8 cellular contexts compared by ENCODE assay signal in genomic region chr9:104386425-104387069, GRCh38.
A peak's percentile ranks its signal among the peaks of the same experiment; 100 is the strongest.
DNase-seq lines count a peak whose midpoint lies in the region; ATAC-seq and TF ChIP-seq lines count a peak whose summit lies in the region.

No MANE protein-coding gene starts in this region.

- TF ChIP-seq POLR2A in gastroesophageal sphincter (IDR thresholded peaks at IDR 0.05) = no peak

- no peaks in the 10 kb centered on the region for H3K27me3 Mint-ChIP-seq in natural killer cell treated with Interleukin-12 subunit alpha and Interleukin-12 subunit beta and Interleukin-15 and Interleukin-18, amount 100 ng/mL, for 72 hours

- ATAC-seq in gastroesophageal sphincter (no peak), thoracic aorta (ENCODE audit: insufficient number of reproducible peaks, low FRiP score, low read depth) (no peak), HG03108 (IDR thresholded peaks at IDR 0.05; ENCODE audit: unreplicated experiment) (no peak)
- ATAC-seq in natural killer cell treated with Interleukin-12 subunit alpha and Interleukin-12 subunit beta and Interleukin-15 and Interleukin-18, amount 100 ng/mL, for 72 hours = no peak

- TF ChIP-seq CTCF in gastroesophageal sphincter (IDR thresholded peaks at IDR 0.05) = peak; percentile 49 to 66 (median 54)
- TF ChIP-seq CTCF in thoracic aorta (IDR thresholded peaks at IDR 0.05) = peak; percentile 67

- no peaks in the 10 kb centered on the region for H3K9me3 Mint-ChIP-seq in natural killer cell treated with Interleukin-12 subunit alpha and Interleukin-12 subunit beta and Interleukin-15 and Interleukin-18, amount 100 ng/mL, for 72 hours

- DNase-seq in GM04504 (ENCODE audit: low read depth) = peak; percentile 6
- DNase-seq in H4 (ENCODE audit: low spot score) = peak; percentile 49
- DNase-seq in MV-4-11 (lab: John Stamatoyannopoulos, UW) = peak; percentile 4
- DNase-seq in SK-MEL-5 (ENCODE audit: low read depth, low spot score) = peak; percentile 63
- no peak for DNase-seq in thoracic aorta (ENCODE audit: low spot score)
- DNase-seq in natural killer cell treated with Interleukin-12 subunit alpha and Interleukin-12 subunit beta and Interleukin-15 and Interleukin-18, amount 100 ng/mL, for 72 hours (ENCODE audit: low spot score) = no peak

- WGBS in gastroesophageal sphincter (ENCODE audit: low coverage in 1 of 2), 2 donors = 0% methylated on average over 1 of the region's 1 CpG

- no peaks in the 10 kb centered on the region for H3K36me3 ChIP-seq in gastroesophageal sphincter
- H3K36me3 ChIP-seq in thoracic aorta = no peaks in the 10 kb centered on the region

- no peak overlapping the region for H3K4me3 Mint-ChIP-seq in natural killer cell treated with Interleukin-12 subunit alpha and Interleukin-12 subunit beta and Interleukin-15 and Interleukin-18, amount 100 ng/mL, for 72 hours

- H3K27ac Mint-ChIP-seq in natural killer cell treated with Interleukin-12 subunit alpha and Interleukin-12 subunit beta and Interleukin-15 and Interleukin-18, amount 100 ng/mL, for 72 hours = no peak overlapping the region

- no peaks in the 10 kb centered on the region for H3K4me1 Mint-ChIP-seq in natural killer cell treated with Interleukin-12 subunit alpha and Interleukin-12 subunit beta and Interleukin-15 and Interleukin-18, amount 100 ng/mL, for 72 hours (ENCODE audit: low read depth in 2 of 2)

- no peak overlapping the region for H3K27ac ChIP-seq in gastroesophageal sphincter
- no peak overlapping the region for H3K27ac ChIP-seq in thoracic aorta

- TF ChIP-seq EP300 in gastroesophageal sphincter (IDR thresholded peaks at IDR 0.05) = no peak

- H3K4me1 ChIP-seq in gastroesophageal sphincter = peaks cover 0 to 9% (median 0%) of the 10 kb centered on the region in 3 donors
- H3K4me1 ChIP-seq in thoracic aorta (ENCODE audit: control insufficient read depth in 1 of 2, low read depth in 2 of 2) = peaks cover 0 to 13% of the 10 kb centered on the region in 2 donors

- H3K4me3 ChIP-seq in gastroesophageal sphincter (no peak overlapping the region), thoracic aorta (no peak overlapping the region)

- no peaks in the 10 kb centered on the region for H3K9me3 ChIP-seq in gastroesophageal sphincter
- no peaks in the 10 kb centered on the region for H3K9me3 ChIP-seq in thoracic aorta

- in situ Hi-C loops in SK-MEL-5 (cut with HindIII; ENCODE audit: low pct_unique_long_range_greater_than_20kb, low sequenced_read_pairs) = no loop called here

- H3K27me3 ChIP-seq in gastroesophageal sphincter (no peaks in the 10 kb centered on the region), thoracic aorta (replicated peaks; ENCODE audit: insufficient read depth) (no peaks in the 10 kb centered on the region)

- H3K36me3 Mint-ChIP-seq in natural killer cell treated with Interleukin-12 subunit alpha and Interleukin-12 subunit beta and Interleukin-15 and Interleukin-18, amount 100 ng/mL, for 72 hours = no peaks in the 10 kb centered on the region

Comparison
In these comparisons a context has a peak if more than half of its experiments do, and no peak if none do; other contexts are left out.
1. DNase-seq: peak in GM04504 (single experiment), H4 (single experiment), MV-4-11 (single experiment) and SK-MEL-5 (single experiment); none in thoracic aorta (single experiment) and natural killer cell treated with Interleukin-12 subunit alpha and Interleukin-12 subunit beta and Interleukin-15 and Interleukin-18, amount 100 ng/mL, for 72 hours (single experiment).